In the genomic region with DNA sequence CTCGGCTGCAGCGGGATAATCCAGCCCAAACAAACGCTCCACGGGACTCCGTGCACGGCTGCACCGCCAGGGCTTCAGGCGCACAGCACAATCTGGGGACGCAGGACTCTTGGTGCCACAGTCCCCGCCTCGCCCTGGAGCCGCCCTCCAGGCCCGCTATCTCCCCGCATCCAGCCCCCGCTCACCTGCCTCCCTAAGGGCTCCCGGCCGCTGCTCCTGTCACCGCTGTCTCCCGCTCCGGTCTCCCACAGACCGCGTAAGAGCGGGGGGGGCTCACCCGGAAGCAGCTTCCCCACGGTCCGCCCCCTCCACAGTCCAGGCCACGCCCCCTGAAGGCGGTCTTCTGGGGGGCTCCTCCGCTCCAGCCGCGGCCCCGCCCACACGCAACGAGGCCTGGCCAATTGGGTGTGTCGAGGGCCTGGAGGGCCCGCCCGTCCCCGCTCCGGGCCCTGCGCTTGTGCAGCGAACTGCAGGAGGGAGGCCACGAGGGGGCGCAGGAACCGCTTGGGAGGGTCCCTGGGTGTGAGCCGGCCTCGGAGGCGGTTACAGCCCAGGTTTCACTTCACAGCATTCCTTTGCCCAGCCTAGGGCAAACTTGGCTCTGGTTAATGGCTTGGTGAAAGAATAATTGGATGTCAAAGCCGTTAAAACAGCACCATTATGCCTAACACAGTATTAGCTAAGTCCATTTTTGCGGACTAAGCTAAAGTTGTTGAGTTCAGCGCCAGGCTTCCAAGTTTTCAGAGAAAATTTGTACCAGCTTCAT, we compare ENCODE assay signal across 8 cellular contexts. TPM values are rescaled to one million over a fixed set of nuclear protein-coding genes. Genes with fewer than 3 reads are reported as not detected.
A peak's percentile ranks its signal among the peaks of the same experiment; 100 is the strongest.
DNase-seq lines count a peak whose midpoint lies in the region; ATAC-seq and TF ChIP-seq lines count a peak whose summit lies in the region.

A gene (minus strand): TSS at position 258 of the 766 bp plus-strand sequence. CDS start 7,725 bp downstream, outside the sequence.

- H3K36me3 ChIP-seq in SK-N-MC (ENCODE audit: insufficient read depth, low read length) = no peaks in the 10 kb centered on the region

- peaks cover 3% of the 10 kb centered on the region for H3K27me3 Mint-ChIP-seq in activated naive CD4-positive, alpha-beta T cell treated with anti-CD3 and anti-CD28 coated beads, Interleukin-2, amount 10 ng/mL, durations not matched to agents 7 days and 5 days

- peak within 1 kb of the TSS; percentile 94 for H3K4me3 Mint-ChIP-seq in activated naive CD4-positive, alpha-beta T cell treated with anti-CD3 and anti-CD28 coated beads, Interleukin-2, amount 10 ng/mL, durations not matched to agents 7 days and 5 days

- H3K4me1 Mint-ChIP-seq in activated naive CD4-positive, alpha-beta T cell treated with anti-CD3 and anti-CD28 coated beads, Interleukin-2, amount 10 ng/mL, durations not matched to agents 7 days and 5 days = peaks cover 26% of the 10 kb centered on the region

- peak; percentile 93 for TF ChIP-seq CTCF in GM10248 (IDR thresholded peaks at IDR 0.05; ENCODE audit: control extremely low read depth, extremely low read depth, low read depth, missing control alignments)
- peak; percentile 76 for TF ChIP-seq CTCF in NB4 (IDR thresholded peaks at IDR 0.05; ENCODE audit: low read depth, low read length)

- no peaks in the 10 kb centered on the region for H3K9me3 ChIP-seq in SK-N-MC (ENCODE audit: low read depth, low read length)

- peak within 1 kb of the TSS; percentile 83 for H3K27ac Mint-ChIP-seq in activated naive CD4-positive, alpha-beta T cell treated with anti-CD3 and anti-CD28 coated beads, Interleukin-2, amount 10 ng/mL, durations not matched to agents 7 days and 5 days

- TF ChIP-seq POLR2A in NB4 (IDR thresholded peaks at IDR 0.05; ENCODE audit: extremely low read depth, insufficient read length) = peak; percentile 59

- DNase-seq in GM10248 (ENCODE audit: extremely low spot score) (peak; percentile 100), NB4 (ENCODE audit: low read depth) (peak; percentile 98), SK-N-MC (ENCODE audit: low read depth, low spot score) (peak; percentile 79), germinal center (ENCODE audit: low spot score) (peak; percentile 99), occipital lobe (lab: John Stamatoyannopoulos, UW) (peak; percentile 100)
- DNase-seq in activated naive CD4-positive, alpha-beta T cell treated with anti-CD3 and anti-CD28 coated beads, Interleukin-2, amount 10 ng/mL, durations not matched to agents 7 days and 5 days = peak; percentile 99

- peak within 1 kb of the TSS; percentile 85 for H3K27ac ChIP-seq in SK-N-MC
- peak within 1 kb of the TSS; percentile 79 for H3K27ac ChIP-seq in temporal lobe (ENCODE audit: low read depth, low read length)

- H3K4me3 ChIP-seq in NB4 (ENCODE audit: low read depth, low read length) (peak within 1 kb of the TSS; percentile 73), SK-N-MC (peak within 1 kb of the TSS; percentile 83)

- peaks cover 5% of the 10 kb centered on the region for H3K36me3 Mint-ChIP-seq in activated naive CD4-positive, alpha-beta T cell treated with anti-CD3 and anti-CD28 coated beads, Interleukin-2, amount 10 ng/mL, durations not matched to agents 7 days and 5 days

- peak within 1 kb of the TSS; percentile 67 for H3K9ac ChIP-seq in SK-N-MC (ENCODE audit: insufficient read length)

- POLR2A ChIA-PET in GM10248 (lab: Yijun Ruan, JAX) = interaction anchor here (1.2 kb wide), 1 partner anchor 9 kb away, joined by 7 read pairs; a partner anchor contains a TSS

- no peaks in the 10 kb centered on the region for H3K9me3 Mint-ChIP-seq in activated naive CD4-positive, alpha-beta T cell treated with anti-CD3 and anti-CD28 coated beads, Interleukin-2, amount 10 ng/mL, durations not matched to agents 7 days and 5 days

- peak; percentile 99 for ATAC-seq in HG02571 (IDR thresholded peaks at IDR 0.05; ENCODE audit: unreplicated experiment)

- CTCF ChIA-PET in GM10248 (lab: Yijun Ruan, JAX) = interaction anchor here (0.5 to 11.7 kb wide), 36 partner anchors 8 to 289 kb away, joined by 3 to 102 read pairs (median 4); a partner anchor contains a TSS
- CTCF ChIA-PET in activated naive CD4-positive, alpha-beta T cell treated with anti-CD3 and anti-CD28 coated beads, Interleukin-2, amount 10 ng/mL, durations not matched to agents 7 days and 5 days (lab: Charles Lee) = interaction anchor here (0.7 to 9.4 kb wide), 21 partner anchors 9 to 255 kb away, joined by 3 to 71 read pairs (median 4); a partner anchor contains a TSS

RNA-seq across cellular contexts. Expression of the gene that starts here (rescaled TPM):
- total RNA-seq in occipital lobe = 12.0 TPM
- 14.3 TPM for total RNA-seq in temporal lobe

Comparison
In these comparisons a context has a peak if more than half of its experiments do, and no peak if none do; other contexts are left out.
1. Peak in every context shown above with its lines: DNase-seq, ATAC-seq, H3K4me3 ChIP-seq and H3K27ac ChIP-seq.